In genomic region chr11:1826552-1827094, GRCh38 we compare ENCODE assay signal across 9 cellular contexts. TPM values are rescaled to one million over a fixed set of nuclear protein-coding genes. Genes with fewer than 3 reads are reported as not detected.
A peak's percentile ranks its signal among the peaks of the same experiment; 100 is the strongest.
DNase-seq lines count a peak whose midpoint lies in the region; ATAC-seq, FAIRE-seq and TF ChIP-seq lines count a peak whose summit lies in the region.
"Had no signal": no experiment of that assay in that cellular context is flagged by ENCODE, and none has a peak within 500 bp of the region (broad histone marks: within the 10 kb centered on the region; RNA-seq: fewer than 3 reads in every experiment).

No MANE protein-coding gene starts in this region.

- no peaks in the 10 kb centered on the region for H3K79me1 ChIP-seq in H1 (ENCODE audit: low read depth, low read length)

- no peak overlapping the region for H2BK120ac ChIP-seq in H1 (replicated peaks; ENCODE audit: low read depth, low read length)

- CTCF ChIA-PET in H1 (lab: Charles Lee; ENCODE audit: partially characterized antibody): interaction anchor here (0.6 to 15.8 kb wide), 17 partner anchors 7 to 326 kb away, joined by 3 to 439 read pairs (median 12); partner anchors contain the start of gene SYT8

- WGBS in H1 (ENCODE audit: extremely low coverage in 1 of 2, insufficient coverage in 1 of 2, insufficient read length in 1 of 2, insufficient replicate concordance in 2 of 2, low coverage in 1 of 2, low lambda C conversion rate in 2 of 2, missing lambda C conversion rate in 1 of 2), 2 experiments: 63% methylated on average over 15 of the region's 15 CpGs; no CpG with 5 or more reads in 1 of the 2 experiments

- peak in 2 of 3 experiments; percentile 37 to 45; a peak in 2 of 4 replicates for TF ChIP-seq CTCF in H1 (IDR thresholded peaks at IDR 0.05; ENCODE audit: control extremely low read depth in 1 of 3, insufficient read depth in 1 of 3, low read depth in 1 of 3, low read length in 3 of 3)

- H2AK5ac ChIP-seq in H1 (ENCODE audit: low read depth, low read length): no peak overlapping the region

- no peak overlapping the region for H3K18ac ChIP-seq in H1 (ENCODE audit: extremely low read depth, low read length)

- H3K4ac ChIP-seq in H1 (replicated peaks; ENCODE audit: insufficient read length, low read depth, low read length): no peak overlapping the region

- H3K23ac ChIP-seq in H1 (ENCODE audit: insufficient read length): no peak overlapping the region

- H3K36me3 ChIP-seq in H1 (ENCODE audit: control insufficient read depth in 2 of 4, insufficient read depth in 4 of 4, low read length in 3 of 4): no peaks in the 10 kb centered on the region

- TF ChIP-seq POLR2A in H1 (IDR thresholded peaks at IDR 0.05; ENCODE audit: control extremely low read depth in 1 of 2, low read depth in 2 of 2, low read length in 2 of 2): no peak

- H2BK5ac ChIP-seq in H1 (ENCODE audit: low read depth, low read length): no peak overlapping the region

- peaks cover 0 to 2% (median 0%) of the 10 kb centered on the region in 4 experiments; a peak in 3 of 7 replicates for H3K4me1 ChIP-seq in H1 (replicated peaks in 1 of 4; ENCODE audit: control insufficient read depth in 3 of 4, insufficient read depth in 4 of 4, low read length in 3 of 4)

- no peak overlapping the region for H2AFZ ChIP-seq in H1 (ENCODE audit: low read length)

- intact Hi-C loops in posterior vena cava (cut with DNase I): loop anchor here in 1 of 2 donors (5.0 kb wide), 1 partner anchor 1009 kb away; the partner anchor contains the start of gene PNPLA2

- no peak overlapping the region for H2BK15ac ChIP-seq in H1 (ENCODE audit: low read length)

- no peak overlapping the region for H4K5ac ChIP-seq in H1 (ENCODE audit: insufficient read length, low read depth, low read length)

- no peak overlapping the region for H3K4me2 ChIP-seq in H1 (ENCODE audit: insufficient read depth in 1 of 2, low read depth in 2 of 2, low read length in 2 of 2)

- no peak overlapping the region for H3K56ac ChIP-seq in H1 (replicated peaks; ENCODE audit: insufficient read length, low read depth, low read length)

- no peak; a peak in 1 of 4 replicates for TF ChIP-seq RAD21 in H1 (IDR thresholded peaks at IDR 0.05 in 1 of 2, conservative IDR thresholded peaks at IDR 0.05 in 1 of 2; ENCODE audit: low read depth in 2 of 2, low read length in 2 of 2)

- no peak overlapping the region for H3K27ac ChIP-seq in H1 (ENCODE audit: low read depth, low read length)

- H3K9ac ChIP-seq in H1 (replicated peaks in 1 of 4; ENCODE audit: extremely low read depth in 1 of 4, low read depth in 3 of 4, low read length in 3 of 4): no peak overlapping the region

- no peak overlapping the region for H3K14ac ChIP-seq in H1 (ENCODE audit: insufficient read length)

- TF ChIP-seq EP300 in H1 (IDR thresholded peaks at IDR 0.05; ENCODE audit: borderline replicate concordance in 1 of 2, low read depth in 2 of 2, low read length in 2 of 2): no peak

- peak; percentile 25 for DNase-seq in EL
- peak; percentile 26 for DNase-seq in NCI-H460 (ENCODE audit: extremely low read depth, low read depth)
- DNase-seq in H1 (ENCODE audit: low read depth in 1 of 2, low spot score in 2 of 2): no peak
- peak; percentile 92 for DNase-seq in posterior vena cava (ENCODE audit: low spot score)
- DNase-seq in SHP77 (lab: John Stamatoyannopoulos, UW): no peak
- no peak for DNase-seq in frontal cortex (ENCODE audit: low spot score in 2 of 2)
- DNase-seq in activated CD4-positive, alpha-beta T cell treated with anti-CD3 and anti-CD28 coated beads, Interleukin-2, amount 50 U/mL, for 1 hour: no peak

- FAIRE-seq in H1 (lab: Jason Lieb, UNC): no peak
- no peak for FAIRE-seq in frontal cortex (lab: Jason Lieb, UNC)

- no peak overlapping the region for H4K91ac ChIP-seq in H1 (replicated peaks; ENCODE audit: insufficient read length, low read length)

- no peak overlapping the region for H2BK20ac ChIP-seq in H1 (ENCODE audit: low read length)

- H3K9me3 ChIP-seq in H1 (ENCODE audit: insufficient read depth in 2 of 2, low read depth in 1 of 2, low read length in 1 of 2): no peaks in the 10 kb centered on the region

- H3K27me3 ChIP-seq in H1 (replicated peaks in 1 of 4; ENCODE audit: control insufficient read depth in 3 of 4, extremely low read depth in 1 of 4, insufficient read depth in 3 of 4, low read length in 3 of 4): peaks cover 0 to 6% (median 1%) of the 10 kb centered on the region in 4 experiments; a peak in 1 of 7 replicates

- H3K23me2 ChIP-seq in H1 (ENCODE audit: low read depth, low read length): peaks cover 3% of the 10 kb centered on the region; the same call in 1 of the 2 replicates

- H3K4me3 ChIP-seq in H1 (ENCODE audit: extremely low read depth in 1 of 4, insufficient read depth in 2 of 4, low read depth in 3 of 4, low read length in 4 of 4): no peak overlapping the region

- peaks cover 0 to 3% of the 10 kb centered on the region in 2 experiments for H4K20me1 ChIP-seq in H1 (replicated peaks in 1 of 2; ENCODE audit: control insufficient read depth in 1 of 2, insufficient read depth in 2 of 2, low read length in 2 of 2)

- no peaks in the 10 kb centered on the region for H3K79me2 ChIP-seq in H1 (ENCODE audit: control insufficient read depth in 1 of 2, insufficient read depth in 2 of 2, low read length in 2 of 2)

- POLR2A ChIA-PET in H1 (lab: Charles Lee; ENCODE audit: partially characterized antibody): no interaction called here

- H4K8ac ChIP-seq in H1 (ENCODE audit: extremely low read depth, insufficient read depth, low read length): no peak overlapping the region

- H2BK12ac ChIP-seq in H1 (ENCODE audit: low read depth, low read length): no peak overlapping the region

- ATAC-seq in HG03139 (IDR thresholded peaks at IDR 0.05; ENCODE audit: unreplicated experiment): no peak

TF ChIP-seq in H1, 55 proteins besides CTCF, POLR2A, EP300 and RAD21:
- TF ChIP-seq TEAD4 (IDR thresholded peaks at IDR 0.05; ENCODE audit: low read depth, low read length): no peak
- TF ChIP-seq GABPA (IDR thresholded peaks at IDR 0.05; ENCODE audit: borderline replicate concordance, insufficient read depth, low read length): peak; percentile 58; the same call in 1 of the 2 replicates

RNA-seq across cellular contexts. Expression of gene SYT8, which starts 8.2 kb away (rescaled TPM):
- total RNA-seq in NCI-H460 (2014; rRNA removed; shearing (Covaris generic)): not detected in 2 replicates
- polyA plus RNA-seq in NCI-H460 (2014; cell fraction: nucleus; rRNA removed): not detected in 2 replicates
- not detected in 2 replicates for total RNA-seq in H1 (2021; fragmentation: NEBNext Ultra II Directional; extraction: Animal tissue kit (Norgen Biotek cat#: 25700))
- polyA plus RNA-seq in H1 (2011; rRNA removed): not detected in 2 replicates
- polyA plus RNA-seq in H1 (2011; cell fraction: cytosol; rRNA removed): not detected
- 0.27 TPM for polyA plus RNA-seq in H1 (2011; cell fraction: nucleus; rRNA removed)
- not detected in 4 replicates for polyA plus RNA-seq in H1 (2012, experiment 1 of 2)
- polyA plus RNA-seq in H1 (2012, experiment 2 of 2): not detected
- polyA plus RNA-seq in H1 (2013, experiment 1 of 2): not detected
- polyA plus RNA-seq in H1 (2013, experiment 2 of 2): 0.04 TPM
- not detected in 2 replicates for polyA minus RNA-seq in H1 (2011; rRNA and poly(A)+ RNA removed)
- polyA minus RNA-seq in H1 (2011; cell fraction: cytosol; rRNA and poly(A)+ RNA removed): not detected
- not detected for polyA minus RNA-seq in H1 (2011; cell fraction: nucleus; rRNA and poly(A)+ RNA removed)
- total RNA-seq in posterior vena cava (not detected), frontal cortex (not detected)
- total RNA-seq: T-helper 1 cell treated with Interleukin-12 subunit alpha and Interleukin-12 subunit beta and Interleukin-4 antibody, amounts not matched to agents 30 ng/mL and 1 ng/mL, for 36 hours had no signal

RNA-seq across cellular contexts. Expression of gene TNNI2, which starts 12.2 kb away (rescaled TPM):
- total RNA-seq in NCI-H460 (2014; rRNA removed; shearing (Covaris generic)): not detected in 2 replicates
- polyA plus RNA-seq in NCI-H460 (2014; cell fraction: nucleus; rRNA removed): not detected in 2 replicates
- not detected in 2 replicates for total RNA-seq in H1 (2021; fragmentation: NEBNext Ultra II Directional; extraction: Animal tissue kit (Norgen Biotek cat#: 25700))
- 0.39 TPM in 1 of 2 replicates, not detected in the other for polyA plus RNA-seq in H1 (2011; rRNA removed)
- polyA plus RNA-seq in H1 (2011; cell fraction: cytosol; rRNA removed): not detected
- polyA plus RNA-seq in H1 (2011; cell fraction: nucleus; rRNA removed): 0.33 TPM
- polyA plus RNA-seq in H1 (2012, experiment 1 of 2): 0.41 TPM in 1 of 4 replicates, not detected in the others
- polyA plus RNA-seq in H1 (2012, experiment 2 of 2): not detected
- 0.12 TPM for polyA plus RNA-seq in H1 (2013, experiment 1 of 2)
- not detected for polyA plus RNA-seq in H1 (2013, experiment 2 of 2)
- not detected in 2 replicates for polyA minus RNA-seq in H1 (2011; rRNA and poly(A)+ RNA removed)
- not detected for polyA minus RNA-seq in H1 (2011; cell fraction: cytosol; rRNA and poly(A)+ RNA removed)
- not detected for polyA minus RNA-seq in H1 (2011; cell fraction: nucleus; rRNA and poly(A)+ RNA removed)
- total RNA-seq in posterior vena cava (1 to 10 TPM; 1.0 to 1.3 TPM), frontal cortex (not detected)
- total RNA-seq: T-helper 1 cell treated with Interleukin-12 subunit alpha and Interleukin-12 subunit beta and Interleukin-4 antibody, amounts not matched to agents 30 ng/mL and 1 ng/mL, for 36 hours had no signal

RNA-seq across cellular contexts. Expression of gene LSP1, which starts 26.3 kb away (rescaled TPM):
- total RNA-seq in NCI-H460 (2014; rRNA removed; shearing (Covaris generic)): not detected in 2 replicates
- not detected in 2 replicates for polyA plus RNA-seq in NCI-H460 (2014; cell fraction: nucleus; rRNA removed)
- not detected in 2 replicates for total RNA-seq in H1 (2021; fragmentation: NEBNext Ultra II Directional; extraction: Animal tissue kit (Norgen Biotek cat#: 25700))
- polyA plus RNA-seq in H1 (2011; rRNA removed): 0.03 TPM in 1 of 2 replicates, not detected in the other
- polyA plus RNA-seq in H1 (2011; cell fraction: cytosol; rRNA removed): not detected
- not detected for polyA plus RNA-seq in H1 (2011; cell fraction: nucleus; rRNA removed)
- 0.11 TPM in 1 of 4 replicates, not detected in the others for polyA plus RNA-seq in H1 (2012, experiment 1 of 2)
- not detected for polyA plus RNA-seq in H1 (2012, experiment 2 of 2)
- 0.16 TPM for polyA plus RNA-seq in H1 (2013, experiment 1 of 2)
- 0.07 TPM for polyA plus RNA-seq in H1 (2013, experiment 2 of 2)
- not detected in 2 replicates for polyA minus RNA-seq in H1 (2011; rRNA and poly(A)+ RNA removed)
- not detected for polyA minus RNA-seq in H1 (2011; cell fraction: cytosol; rRNA and poly(A)+ RNA removed)
- polyA minus RNA-seq in H1 (2011; cell fraction: nucleus; rRNA and poly(A)+ RNA removed): not detected
- total RNA-seq in posterior vena cava: 100 to 1,000 TPM in 1 of 2 donors, 10 to 100 TPM in 1; 39.1 to 122 TPM
- 0.82 TPM for total RNA-seq in frontal cortex

Comparison
In these comparisons a context has a peak if more than half of its experiments do, and no peak if none do; other contexts are left out.
1. DNase-seq: peak in EL (single experiment), NCI-H460 (single experiment) and posterior vena cava (single experiment); none in H1 (0 of 2), SHP77 (0 of 2), frontal cortex (0 of 2) and activated CD4-positive, alpha-beta T cell treated with anti-CD3 and anti-CD28 coated beads, Interleukin-2, amount 50 U/mL, for 1 hour (single experiment).
2. RNA of gene LSP1, which starts 26.3 kb away (total RNA-seq): 39.1 to 122 TPM in posterior vena cava; 0.82 TPM in frontal cortex (single experiment), not detected in H1 and not detected in NCI-H460; every median in the first group is over 10 times any median in the second.